Comparison of ENCODE assay signal across 11 cellular contexts in genomic region chr10:12892924-12893323, GRCh38.
"Had no signal": no experiment of that assay in that cellular context is flagged by ENCODE, and none has a peak within 500 bp of the region (broad histone marks: within the 10 kb centered on the region; RNA-seq: fewer than 3 reads in every experiment).

No MANE protein-coding gene starts in this region.

- H3K36me3 ChIP-seq: HAP-1 had no signal

- H3K4me2 ChIP-seq: GM23338 had no signal

- H3K9ac ChIP-seq: GM23248 had no signal

- H3K27ac Mint-ChIP-seq: GM23338, H9, HFFc6 had no signal

- ATAC-seq: GM23338, HCT116 had no signal

- H3K27ac ChIP-seq: GM23248 had no signal

- H3K4me3 Mint-ChIP-seq: GM23338, H9, HFFc6 had no signal

- H3K4me3 ChIP-seq: GM23248, GM23338, HAP-1 had no signal

- H3K4me1 ChIP-seq: HAP-1 had no signal

- H3K9me3 ChIP-seq: HAP-1 had no signal

- DNase-seq: GM23248, GOT3, H7, H9, HCEC 1CT, HFFc6 had no signal

- FAIRE-seq: H1, H54 had no signal

- H2AFZ ChIP-seq: GM23248, GM23338 had no signal
